34 cellular contexts compared by ENCODE assay signal in genomic region chr14:46034305-46034704, GRCh38.
"Had no signal": no experiment of that assay in that cellular context is flagged by ENCODE, and none has a peak within 500 bp of the region (broad histone marks: within the 10 kb centered on the region; RNA-seq: fewer than 3 reads in every experiment).

No MANE protein-coding gene starts in this region.

- H3K27me3 ChIP-seq: adrenal gland, body of pancreas, cardiac muscle cell, colonic mucosa, sigmoid colon had no signal

- FAIRE-seq: keratinocyte, small intestine, TTC549 had no signal

- H3K4me1 ChIP-seq: adrenal gland, body of pancreas, colonic mucosa, parathyroid adenoma, psoas muscle, sigmoid colon had no signal

- H3K27ac ChIP-seq: adrenal gland, body of pancreas, cardiac muscle cell, colonic mucosa, parathyroid adenoma, psoas muscle, sigmoid colon, VCaP had no signal

- H3K36me3 ChIP-seq: adrenal gland, cardiac muscle cell, colonic mucosa, sigmoid colon had no signal

- H3K4me3 ChIP-seq: adrenal gland, body of pancreas, cardiac muscle cell, colonic mucosa, psoas muscle, sigmoid colon had no signal

- ATAC-seq: body of pancreas; left cardiac atrium; psoas muscle; stimulated activated memory B cell treated with anti-CD40 and anti-IgM and Interleukin-4, amounts not matched to agents 10 μg/mL and 1 μg/mL and 100 μg/mL, for 72 hours; stimulated activated naive CD8-positive, alpha-beta T cell treated with anti-CD3 and anti-CD28 coated beads, Interleukin-15, amount 100 ng/mL, for 72 hours had no signal

- DNase-seq: activated CD4-positive, alpha-beta memory T cell treated with anti-CD3 and anti-CD28 coated beads for 36 hours; activated CD4-positive, alpha-beta T cell treated with anti-CD3 and anti-CD28 coated beads, Interleukin-2, amount 10 ng/mL, durations not matched to agents 24 days and 14 days; activated CD4-positive, CD25-positive, alpha-beta regulatory T cell treated with anti-CD3 and anti-CD28 coated beads, Interleukin-2, amount 50 U/mL, for 72 hours; activated CD8-positive, alpha-beta memory T cell treated with anti-CD3 and anti-CD28 coated beads, Interleukin-2, amount 50 U/mL, for 4 hours; activated effector memory CD4-positive, alpha-beta T cell treated with anti-CD3 and anti-CD28 coated beads, Interleukin-2, amount 50 U/mL, for 16 hours; activated naive CD4-positive, alpha-beta T cell treated with anti-CD3 and anti-CD28 coated beads for 36 hours; activated naive CD8-positive, alpha-beta T cell treated with anti-CD3 and anti-CD28 coated beads for 36 hours; activated T-cell treated with anti-CD3 and anti-CD28 coated beads, Interleukin-2, amount 50 U/mL, for 1 hour; adrenal gland; aorta; body of pancreas; cerebellar nuclear complex; colonic mucosa; effector CD8-positive, alpha-beta T cell; head of caudate nucleus; hypothalamus; left cardiac atrium; mammary epithelial cell; naive B cell; nucleus accumbens; psoas muscle; sigmoid colon; small intestine; stimulated activated CD4-positive, alpha-beta T cell treated with anti-CD3 and anti-CD28 coated beads, Interleukin-1b, Interleukin-23, amount 100 ng/mL, for 48 hours; stimulated activated CD4-positive, alpha-beta T cell treated with anti-CD3 and anti-CD28 coated beads, Interleukin-4, amount 100 ng/mL, for 4 hours; stimulated activated CD8-positive, alpha-beta memory T cell treated with anti-CD3 and anti-CD28 coated beads, Interleukin-4, amount 100 ng/mL, for 48 hours; stimulated activated naive CD8-positive, alpha-beta T cell treated with anti-CD3 and anti-CD28 coated beads, Interleukin-15, amount 100 ng/mL, for 72 hours; substantia nigra had no signal

- H3K9me3 ChIP-seq: adrenal gland, body of pancreas, colonic mucosa, psoas muscle, sigmoid colon had no signal
